12 cellular contexts compared by ENCODE assay signal in genomic region chr18:22838639-22839487, GRCh38.
DNase-seq lines count a peak whose midpoint lies in the region; ATAC-seq, FAIRE-seq and TF ChIP-seq lines count a peak whose summit lies in the region.
"Had no signal": no experiment of that assay in that cellular context is flagged by ENCODE, and none has a peak within 500 bp of the region (broad histone marks: within the 10 kb centered on the region; RNA-seq: fewer than 3 reads in every experiment).

No MANE protein-coding gene starts in this region.

- no peak for TF ChIP-seq EP300 in tibial nerve (IDR thresholded peaks at IDR 0.05)

- no peaks in the 10 kb centered on the region for H3K9me1 ChIP-seq in keratinocyte (ENCODE audit: control insufficient read depth, extremely low read depth, insufficient read depth, low read length)

- peak overlapping the region; percentile 59 for H3K27ac ChIP-seq in keratinocyte (ENCODE audit: control insufficient read depth, insufficient read depth, low read length)
- H3K27ac ChIP-seq in tibial nerve, result no peak overlapping the region
- H3K27ac ChIP-seq: thyroid gland had no signal

- peak overlapping the region; percentile 77 for H3K4me2 ChIP-seq in keratinocyte (ENCODE audit: control insufficient read depth, extremely low read depth, insufficient read depth, low read depth, low read length)

- peak overlapping the region; percentile 48 for H3K9ac ChIP-seq in keratinocyte (ENCODE audit: control insufficient read depth, extremely low read depth, insufficient read depth, low read length)

- TF ChIP-seq CTCF in keratinocyte (optimal IDR thresholded peaks at IDR 0.05 in 1 of 3, IDR thresholded peaks at IDR 0.05 in 1 of 3, conservative IDR thresholded peaks at IDR 0.05 in 1 of 3; ENCODE audit: extremely low read depth in 1 of 3, insufficient read depth in 2 of 3, low read length in 3 of 3), result no peak
- no peak for TF ChIP-seq CTCF in tibial nerve (IDR thresholded peaks at IDR 0.05)
- TF ChIP-seq CTCF in GM10266 (IDR thresholded peaks at IDR 0.05; ENCODE audit: control insufficient read depth, insufficient read depth, low read depth, missing control alignments), result no peak

- H2AFZ ChIP-seq in keratinocyte (ENCODE audit: control insufficient read depth, low read length), result peak overlapping the region; percentile 84

- no peaks in the 10 kb centered on the region for H3K36me3 ChIP-seq in keratinocyte (ENCODE audit: control insufficient read depth in 2 of 2, extremely low read depth in 1 of 2, insufficient read depth in 2 of 2, low read length in 2 of 2)
- no peaks in the 10 kb centered on the region for H3K36me3 ChIP-seq in tibial nerve
- H3K36me3 ChIP-seq: thyroid gland had no signal

- no peaks in the 10 kb centered on the region for H3K27me3 ChIP-seq in keratinocyte (ENCODE audit: control insufficient read depth, extremely low read depth, insufficient read depth, low read length)
- H3K27me3 ChIP-seq in tibial nerve, result no peaks in the 10 kb centered on the region
- H3K27me3 ChIP-seq: thyroid gland had no signal

- dilution Hi-C loops in keratinocyte (cut with MboI; ENCODE audit: extremely low pct_ligation_motif_present, low sequenced_read_pairs), result no loop called here

- H3K79me2 ChIP-seq in keratinocyte (ENCODE audit: control insufficient read depth, insufficient read depth, low read length), result no peaks in the 10 kb centered on the region

- H3K9me3 ChIP-seq in keratinocyte (ENCODE audit: control insufficient read depth, low read depth, low read length) (no peaks in the 10 kb centered on the region), tibial nerve (no peaks in the 10 kb centered on the region)
- H3K9me3 ChIP-seq: thyroid gland had no signal

- no peak for DNase-seq in keratinocyte (ENCODE audit: low read depth, low spot score)
- DNase-seq in tibial nerve (ENCODE audit: low spot score in 2 of 2), result no peak
- DNase-seq in CD1c-positive myeloid dendritic cell (ENCODE audit: extremely low spot score), result no peak
- no peak for DNase-seq in GM10266 (ENCODE audit: extremely low spot score)
- DNase-seq in NK-92 (lab: John Stamatoyannopoulos, UW; ENCODE audit: unreplicated experiment), result no peak
- DNase-seq: DND-41; NCI-H345; stimulated activated CD4-positive, alpha-beta T cell treated with anti-CD3 and anti-CD28 coated beads, Interleukin-4, amount 100 ng/mL, for 1 hour; thyroid gland had no signal

- TF ChIP-seq POLR2A in tibial nerve (IDR thresholded peaks at IDR 0.05), result no peak

- peak; percentile 43 for FAIRE-seq in keratinocyte (lab: Jason Lieb, UNC)

- ATAC-seq in GM18858 (IDR thresholded peaks at IDR 0.05; ENCODE audit: unreplicated experiment) (peak; percentile 61), GM21367 (IDR thresholded peaks at IDR 0.05; ENCODE audit: unreplicated experiment) (peak; percentile 61), HG03442 (IDR thresholded peaks at IDR 0.05; ENCODE audit: unreplicated experiment) (peak; percentile 69)

- H3K4me1 ChIP-seq in keratinocyte (ENCODE audit: control insufficient read depth, extremely low read depth, insufficient read depth, low read length) (peaks cover 41% of the 10 kb centered on the region), tibial nerve (no peaks in the 10 kb centered on the region)
- H3K4me1 ChIP-seq: thyroid gland had no signal

- WGBS in tibial nerve, 2 donors, result 48 to 52% methylated on average over 7 of the region's 7 CpGs

- H4K20me1 ChIP-seq in keratinocyte (ENCODE audit: control insufficient read depth, extremely low read depth, insufficient read depth, low read length), result no peaks in the 10 kb centered on the region

- peak overlapping the region in 2 of 3 experiments; percentile 30 to 43 for H3K4me3 ChIP-seq in keratinocyte (ENCODE audit: control insufficient read depth in 2 of 3, extremely low read depth in 1 of 3, insufficient read depth in 2 of 3, low read depth in 1 of 3, low read length in 3 of 3)
- H3K4me3 ChIP-seq in tibial nerve, result no peak overlapping the region
- H3K4me3 ChIP-seq: thyroid gland had no signal

Comparison
In these comparisons a context has a peak if more than half of its experiments do, and no peak if none do; other contexts are left out.
1. H3K4me3 ChIP-seq: peak in keratinocyte (2 of 3); none in tibial nerve (0 of 4).
2. Peak in every context shown above with its lines, with median percentiles within 50 percentile points of each other: ATAC-seq.